ENCODE assay signal across 9 cellular contexts in genomic region chr7:143737037-143737819, GRCh38. TPM values are rescaled to one million over a fixed set of nuclear protein-coding genes. Genes with fewer than 3 reads are reported as not detected.
A peak's percentile ranks its signal among the peaks of the same experiment; 100 is the strongest.
DNase-seq lines count a peak whose midpoint lies in the region; ATAC-seq and TF ChIP-seq lines count a peak whose summit lies in the region.
"Not testable (repeated sequence)": the region's sequence is repeated elsewhere in the genome, so short reads cannot be mapped to it uniquely, and the experiment has no call there.
"Had no signal": no experiment of that assay in that cellular context is flagged by ENCODE, and none has a peak within 500 bp of the region (broad histone marks: within the 10 kb centered on the region; RNA-seq: fewer than 3 reads in every experiment).

No MANE protein-coding gene starts in this region.

- not testable (repeated sequence) for BruUV-seq in Panc1 (replicated peaks; lab: Mats Ljungman, UMichigan)

- H3K27ac ChIP-seq in Karpas-422 (ENCODE audit: low read length); Panc1 (ENCODE audit: low read length); cardiac muscle cell; osteoblast (ENCODE audit: low read depth, low read length): not testable (repeated sequence)

- in situ Hi-C loops in Panc1 (cut with HindIII; ENCODE audit: low pct_unique_long_range_greater_than_20kb, low sequenced_read_pairs), result not testable (repeated sequence)

- not testable (repeated sequence) for H3K36me3 ChIP-seq in Karpas-422 (ENCODE audit: insufficient read depth, low read length); Panc1 (ENCODE audit: control insufficient read depth, insufficient read depth, low read length); cardiac muscle cell; osteoblast (ENCODE audit: insufficient read depth, low read length)

- H3K4me2 ChIP-seq in Karpas-422 (ENCODE audit: low read depth, low read length, poor library complexity, severe bottlenecking); osteoblast (ENCODE audit: insufficient read depth, low read length): not testable (repeated sequence)

- not testable (repeated sequence) for H4K20me1 ChIP-seq in Karpas-422 (ENCODE audit: insufficient read depth, low read depth, low read length); osteoblast (ENCODE audit: insufficient read depth, low read length)

- H3K27me3 Mint-ChIP-seq in brain, result not testable (repeated sequence)

- H3K4me1 Mint-ChIP-seq in brain, result not testable (repeated sequence)

- not testable (repeated sequence) for H3K27ac Mint-ChIP-seq in brain

- not testable (repeated sequence) for H3K9me3 Mint-ChIP-seq in brain

- not testable (repeated sequence) for H3K9me2 ChIP-seq in Karpas-422 (replicated peaks; ENCODE audit: insufficient read depth, low read length)

- H3K9ac ChIP-seq in Karpas-422 (ENCODE audit: low read length), result not testable (repeated sequence)

- H3K4me3 Mint-ChIP-seq in brain, result not testable (repeated sequence)

- intact Hi-C loops in Panc1 (cut with micrococcal nuclease; ENCODE audit: unreplicated experiment), result not testable (repeated sequence)

- CTCF ChIA-PET in AG04449 (lab: Yijun Ruan, JAX), result interaction anchor here (0.8 to 4.1 kb wide), 14 partner anchors 9 to 391 kb away, joined by 3 to 25 read pairs (median 5); partner anchors contain the start of gene OR2A2
- CTCF ChIA-PET in HEK293T (lab: Yijun Ruan, JAX); Panc1 (lab: Charles Lee): not testable (repeated sequence)

- H3K36me3 Mint-ChIP-seq in brain, result not testable (repeated sequence)

- POLR2A ChIA-PET in AG04449 (lab: Yijun Ruan, JAX); HEK293T (lab: Yijun Ruan, JAX); Panc1 (lab: Charles Lee): not testable (repeated sequence)

- peak; percentile 49 for TF ChIP-seq CTCF in AG04449 (IDR thresholded peaks at IDR 0.05; ENCODE audit: insufficient read depth, low read length, missing control alignments)
- peak; percentile 32; the same call in 1 of the 2 replicates for TF ChIP-seq CTCF in GM12875 (IDR thresholded peaks at IDR 0.05; ENCODE audit: borderline replicate concordance, insufficient read depth, low read depth, low read length)
- TF ChIP-seq CTCF in Panc1 (IDR thresholded peaks at IDR 0.05), result peak; percentile 69; the same call in 1 of the 2 replicates
- peak; percentile 65 for TF ChIP-seq CTCF in brain (conservative IDR thresholded peaks at IDR 0.05)
- peak; percentile 60 for TF ChIP-seq CTCF in cardiac muscle cell (IDR thresholded peaks at IDR 0.05; ENCODE audit: low read depth, low read length)
- TF ChIP-seq CTCF in osteoblast (IDR thresholded peaks at IDR 0.05; ENCODE audit: extremely low read depth, low read depth, low read length), result peak; percentile 66

- not testable (repeated sequence) for H3K79me2 ChIP-seq in Karpas-422 (ENCODE audit: low read length); osteoblast (ENCODE audit: insufficient read depth, low read length)

- peak; percentile 88 for ATAC-seq in Panc1

- not testable (repeated sequence) for H3K27me3 ChIP-seq in Karpas-422 (ENCODE audit: low read length); Panc1 (ENCODE audit: control insufficient read depth, insufficient read depth, low read length); cardiac muscle cell; osteoblast (ENCODE audit: insufficient read depth, low read length)

- H2AFZ ChIP-seq in Karpas-422 (ENCODE audit: low read length); osteoblast (ENCODE audit: low read length): not testable (repeated sequence)

- not testable (repeated sequence) for H3K4me3 ChIP-seq in AG04449 (ENCODE audit: low read depth, low read length); GM12875 (ENCODE audit: low read depth, low read length); Karpas-422 (ENCODE audit: low read length); Panc1 (ENCODE audit: low read depth in 2 of 2, low read length in 2 of 2); cardiac muscle cell; osteoblast (ENCODE audit: insufficient read depth, low read length)

- DNase-seq in AG04449 (ENCODE audit: low read depth, low spot score), result not testable (repeated sequence)
- peak; percentile 57 for DNase-seq in HEK293T (ENCODE audit: extremely low spot score)
- peak; percentile 72 for DNase-seq in Karpas-422
- peak; percentile 27 for DNase-seq in Panc1 (ENCODE audit: low read depth, low spot score)
- peak; percentile 46 to 76 for DNase-seq in cardiac muscle cell (ENCODE audit: low read depth in 1 of 2, low spot score in 1 of 2)
- DNase-seq in osteoblast (ENCODE audit: insufficient read length, low spot score, missing footprints), result peak; percentile 76

- not testable (repeated sequence) for H3K9me3 ChIP-seq in Karpas-422 (ENCODE audit: low read length); Panc1 (ENCODE audit: control insufficient read depth, insufficient read depth, low read depth, low read length); cardiac muscle cell (ENCODE audit: low read depth); osteoblast (ENCODE audit: low read depth, low read length)

- not testable (repeated sequence) for H3K4me1 ChIP-seq in Karpas-422 (ENCODE audit: low read length); Panc1 (ENCODE audit: control insufficient read depth, insufficient read depth, low read length); cardiac muscle cell (ENCODE audit: low read depth); osteoblast (ENCODE audit: insufficient read depth, low read length)

RNA-seq across cellular contexts. Expression of gene CTAGE6, which starts 20.3 kb away (rescaled TPM):
- total RNA-seq in Karpas-422 (2014; rRNA removed; shearing (Covaris generic); ENCODE audit: low replicate concordance), result not detected in 2 replicates
- total RNA-seq in Panc1 (2021; ENCODE audit: unreplicated experiment), result not detected
- polyA plus RNA-seq in Panc1 (2012; ENCODE audit: insufficient read length), result not detected
- polyA plus RNA-seq in brain (ENCODE audit: insufficient read depth, low read depth, low replicate concordance), result not detected
- total RNA-seq in cardiac muscle cell, result not detected in 2 replicates
- not detected in 2 replicates for polyA plus RNA-seq in cardiac muscle cell
- 0.29 and 0.36 TPM in 2 replicates for total RNA-seq in osteoblast
- total RNA-seq: cardiac septum had no signal
